In genomic region chr10:70234668-70235447, GRCh38 we compare ENCODE assay signal across 11 cellular contexts. TPM values are rescaled to one million over a fixed set of nuclear protein-coding genes. Genes with fewer than 3 reads are reported as not detected.
DNase-seq lines count a peak whose midpoint lies in the region; ATAC-seq, FAIRE-seq and TF ChIP-seq lines count a peak whose summit lies in the region.
"Had no signal": no experiment of that assay in that cellular context is flagged by ENCODE, and none has a peak within 500 bp of the region (broad histone marks: within the 10 kb centered on the region; RNA-seq: fewer than 3 reads in every experiment).

No MANE protein-coding gene starts in this region.

- no peaks in the 10 kb centered on the region for H3K27me3 Mint-ChIP-seq in activated naive CD8-positive, alpha-beta T cell treated with anti-CD3 and anti-CD28 coated beads, Interleukin-2, amount 50 U/mL, for 24 hours

- H3K9me3 ChIP-seq in A673 (ENCODE audit: low read depth, low read length, poor library complexity, severe bottlenecking) = no peaks in the 10 kb centered on the region
- H3K9me3 ChIP-seq: lower lobe of right lung had no signal

- no peak for TF ChIP-seq POLR2A in lower leg skin (IDR thresholded peaks at IDR 0.05)

- no TSS peak for BruUV-seq in A673 (replicated peaks; lab: Mats Ljungman, UMichigan)

- peak overlapping the region; percentile 41 for H3K27ac ChIP-seq in A673 (ENCODE audit: low read depth, low read length, poor library complexity, severe bottlenecking)

- 53 to 67% methylated on average over 18 of the region's 18 CpGs for WGBS in lower leg skin, 2 donors

- peaks cover 7% of the 10 kb centered on the region for H3K36me3 ChIP-seq in A673 (ENCODE audit: insufficient read depth, low read length, poor library complexity, severe bottlenecking)

- H3K4me1 Mint-ChIP-seq in activated naive CD8-positive, alpha-beta T cell treated with anti-CD3 and anti-CD28 coated beads, Interleukin-2, amount 50 U/mL, for 24 hours = peaks cover 29% of the 10 kb centered on the region

- CTCF ChIA-PET in A673 (lab: Charles Lee) = interaction anchor here (0.5 to 0.7 kb wide), 2 partner anchors 99 to 1721 kb away, joined by 3 read pairs; no protein-coding TSS in a partner anchor

- FAIRE-seq in HTR-8/SVneo (lab: Jason Lieb, UNC) = no peak
- FAIRE-seq: endothelial cell of umbilical vein had no signal

- peak; percentile 55 for DNase-seq in A673 (ENCODE audit: low spot score)
- DNase-seq in GM04503 (ENCODE audit: low read depth) = peak; percentile 75
- no peak for DNase-seq in activated naive CD8-positive, alpha-beta T cell treated with anti-CD3 and anti-CD28 coated beads, Interleukin-2, amount 50 U/mL, for 24 hours
- DNase-seq in lower leg skin (ENCODE audit: low spot score in 2 of 2) = peak; percentile 34 to 91
- DNase-seq in posterior vena cava (ENCODE audit: low spot score) = no peak
- no peak for DNase-seq in NCI-H146 treated with DMSO at 0.1 percent for 48 hours (lab: John Stamatoyannopoulos, UW; ENCODE audit: unreplicated experiment)
- no peak for DNase-seq in HTR-8/SVneo (ENCODE audit: insufficient read length, low spot score)
- no peak for DNase-seq in stimulated activated naive CD4-positive, alpha-beta T cell treated with Interleukin-2 at 50 U/mL for 16 hours (lab: John Stamatoyannopoulos, UW)
- DNase-seq: lower lobe of right lung, NCI-H1048 had no signal

- POLR2A ChIA-PET in A673 (lab: Charles Lee; ENCODE audit: low non-redundant PET) = interaction anchor here (0.6 kb wide), 1 partner anchor 120 kb away, joined by 3 read pairs; no protein-coding TSS in a partner anchor

- peaks cover 9% of the 10 kb centered on the region for H3K4me1 ChIP-seq in A673 (ENCODE audit: insufficient read depth, low read length, poor library complexity, severe bottlenecking)

- H3K9me3 Mint-ChIP-seq in activated naive CD8-positive, alpha-beta T cell treated with anti-CD3 and anti-CD28 coated beads, Interleukin-2, amount 50 U/mL, for 24 hours = no peaks in the 10 kb centered on the region

- H3K4me3 ChIP-seq in A673 (ENCODE audit: low read depth, low read length, poor library complexity, severe bottlenecking) (no peak overlapping the region), lower leg skin (ENCODE audit: low read depth, poor library complexity, severe bottlenecking) (no peak overlapping the region)

- H3K27ac Mint-ChIP-seq in activated naive CD8-positive, alpha-beta T cell treated with anti-CD3 and anti-CD28 coated beads, Interleukin-2, amount 50 U/mL, for 24 hours = no peak overlapping the region

- TF ChIP-seq CTCF in A673 (conservative IDR thresholded peaks at IDR 0.05; ENCODE audit: low read depth, low read length) (no peak), lower leg skin (IDR thresholded peaks at IDR 0.05) (no peak)

- no peaks in the 10 kb centered on the region for H3K27me3 ChIP-seq in A673 (replicated peaks; ENCODE audit: insufficient read depth, low read depth, low read length, poor library complexity)

- peaks cover 18% of the 10 kb centered on the region for H3K36me3 Mint-ChIP-seq in activated naive CD8-positive, alpha-beta T cell treated with anti-CD3 and anti-CD28 coated beads, Interleukin-2, amount 50 U/mL, for 24 hours (ENCODE audit: low read depth)

- no peak for ATAC-seq in activated naive CD8-positive, alpha-beta T cell treated with anti-CD3 and anti-CD28 coated beads, Interleukin-2, amount 50 U/mL, for 24 hours
- ATAC-seq: lower lobe of right lung had no signal

- intact Hi-C loops in A673 (cut with micrococcal nuclease; ENCODE audit: unreplicated experiment) = no loop called here
- intact Hi-C loops in lower leg skin (cut with DNase I; ENCODE audit: low total_unique reads) = loop anchor here (5.0 kb wide), 1 partner anchor 512 kb away; no protein-coding TSS in a partner anchor
- intact Hi-C loops in posterior vena cava (cut with DNase I) = no loop called here

- peak overlapping the region; percentile 69 for H3K4me3 Mint-ChIP-seq in activated naive CD8-positive, alpha-beta T cell treated with anti-CD3 and anti-CD28 coated beads, Interleukin-2, amount 50 U/mL, for 24 hours

RNA-seq across cellular contexts. Expression of gene PPA1, which starts 1.6 kb away (rescaled TPM):
- 322 and 351 TPM in 2 replicates for total RNA-seq in A673 (2021)
- 100 to 1,000 TPM in 2 of 4 donors, 10 to 100 TPM in 2; 69.7 to 147 (median 96.9) TPM for total RNA-seq in lower leg skin
- total RNA-seq in posterior vena cava = 10 to 100 TPM; 76.3 to 98.4 TPM

RNA-seq across cellular contexts. Expression of gene NPFFR1, which starts 48.9 kb away (rescaled TPM):
- total RNA-seq in A673 (2021) (0.02 TPM in 1 of 2 replicates, not detected in the other), lower leg skin (under 1 TPM in 2 of 4 donors, not detected in 2; 0.22 to 0.42 TPM), posterior vena cava (not detected)
- total RNA-seq: endothelial cell of umbilical vein had no signal

Comparison
In these comparisons a context has a peak if more than half of its experiments do, and no peak if none do; other contexts are left out.
1. DNase-seq: peak in A673 (single experiment), GM04503 (single experiment) and lower leg skin (2 of 2); none in activated naive CD8-positive, alpha-beta T cell treated with anti-CD3 and anti-CD28 coated beads, Interleukin-2, amount 50 U/mL, for 24 hours (single experiment), posterior vena cava (single experiment), NCI-H146 treated with DMSO at 0.1 percent for 48 hours (single experiment), HTR-8/SVneo (single experiment) and stimulated activated naive CD4-positive, alpha-beta T cell treated with Interleukin-2 at 50 U/mL for 16 hours (single experiment).